In the genomic region with DNA sequence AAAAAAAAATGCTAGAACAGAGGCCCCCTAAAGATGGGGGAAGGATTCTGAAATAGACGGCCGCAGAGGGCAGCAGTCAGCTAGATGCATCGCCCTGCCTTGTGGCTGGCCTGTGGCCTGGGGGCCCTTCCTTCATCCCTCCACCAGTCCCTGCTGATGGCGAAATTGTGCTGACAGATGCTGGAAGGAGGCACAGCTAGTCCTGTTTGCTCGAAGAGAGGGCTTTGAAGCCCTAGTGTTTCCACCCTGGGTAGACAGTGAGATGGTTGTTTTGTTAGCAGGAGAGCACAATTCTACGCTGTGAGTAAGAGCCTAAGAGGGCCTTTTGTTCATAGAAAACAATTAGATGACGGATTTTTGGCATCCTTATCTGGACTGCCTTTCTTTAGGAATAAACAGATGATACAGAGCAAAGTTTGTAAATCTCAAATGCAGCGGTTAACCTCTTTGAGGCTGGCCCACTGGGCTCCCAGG, we compare ENCODE assay signal across 21 cellular contexts. TPM values are rescaled to one million over a fixed set of nuclear protein-coding genes. Genes with fewer than 3 reads are reported as not detected.
DNase-seq lines count a peak whose midpoint lies in the region; ATAC-seq, FAIRE-seq and TF ChIP-seq lines count a peak whose summit lies in the region.
"Had no signal": no experiment of that assay in that cellular context is flagged by ENCODE, and none has a peak within 500 bp of the region (broad histone marks: within the 10 kb centered on the region; RNA-seq: fewer than 3 reads in every experiment).

No MANE protein-coding gene starts in this region.

- H3K14ac ChIP-seq in neuronal stem cell (ENCODE audit: low read length) = no peak overlapping the region

- WGBS in neuronal stem cell (ENCODE audit: extremely low coverage in 2 of 2, insufficient read length in 2 of 2, insufficient replicate concordance in 1 of 2), 2 donors = no CpG with 5 or more reads among the region's 8 CpGs
- WGBS in ovary, 3 donors = 90 to 95% (median 92%) methylated on average over 8 of the region's 8 CpGs

- H3K36me3 ChIP-seq in neuronal stem cell (replicated peaks in 1 of 2; ENCODE audit: control insufficient read depth in 2 of 2, insufficient read depth in 2 of 2, low read length in 2 of 2) (peaks cover 19 to 93% of the 10 kb centered on the region in 2 donors), PC-9 (ENCODE audit: low read depth) (no peaks in the 10 kb centered on the region), ovary (no peaks in the 10 kb centered on the region)

- H4K8ac ChIP-seq in neuronal stem cell (ENCODE audit: low read depth, low read length) = no peak overlapping the region

- no peaks in the 10 kb centered on the region for H3F3A ChIP-seq in PC-9 (ENCODE audit: insufficient read depth, low read depth)

- no peaks in the 10 kb centered on the region for H3K79me2 ChIP-seq in PC-9 (ENCODE audit: low read depth)

- no peaks in the 10 kb centered on the region for H3K79me1 ChIP-seq in neuronal stem cell (ENCODE audit: low read depth, low read length)

- no peaks in the 10 kb centered on the region for H3K9me2 ChIP-seq in PC-9 (ENCODE audit: insufficient read depth)

- H2BK15ac ChIP-seq in neuronal stem cell (ENCODE audit: low read length) = no peak overlapping the region

- BruUV-seq in PC-9 (replicated peaks; lab: Mats Ljungman, UMichigan) = no TSS peak

- H3K18ac ChIP-seq in neuronal stem cell (ENCODE audit: low read length) = no peak overlapping the region

- H3K9ac ChIP-seq in neuronal stem cell (ENCODE audit: low read depth, low read length, poor library complexity) = no peak overlapping the region

- FAIRE-seq in frontal cortex (lab: Jason Lieb, UNC) = peak; percentile 96
- FAIRE-seq: keratinocyte had no signal

- no peak for ATAC-seq in HG02870 (IDR thresholded peaks at IDR 0.05; ENCODE audit: unreplicated experiment)

- H3K27me3 ChIP-seq in neuronal stem cell (ENCODE audit: control insufficient read depth in 3 of 3, insufficient read depth in 3 of 3, low read depth in 1 of 3, low read length in 3 of 3) = no peaks in the 10 kb centered on the region
- no peaks in the 10 kb centered on the region for H3K27me3 ChIP-seq in PC-9 (ENCODE audit: insufficient read depth, low read depth)
- H3K27me3 ChIP-seq in ovary = no peaks in the 10 kb centered on the region
- H3K27me3 ChIP-seq: stomach had no signal

- no peak overlapping the region for H3K23ac ChIP-seq in neuronal stem cell (ENCODE audit: low read depth, low read length, poor library complexity)

- TF ChIP-seq POLR2A in ovary (IDR thresholded peaks at IDR 0.05) = no peak

- H3K4me2 ChIP-seq in neuronal stem cell (ENCODE audit: insufficient read depth, low read length, poor library complexity, severe bottlenecking) (no peak overlapping the region), PC-9 (no peak overlapping the region)

- H3K27ac ChIP-seq in neuronal stem cell (replicated peaks; ENCODE audit: low read length) (peak overlapping the region; percentile 5), PC-9 (no peak overlapping the region), ovary (no peak overlapping the region)

- POLR2A ChIA-PET in PC-9 (lab: Charles Lee; ENCODE audit: unreplicated experiment) = no interaction called here

- H3K4me1 ChIP-seq in neuronal stem cell (ENCODE audit: control insufficient read depth in 2 of 2, insufficient read depth in 1 of 2, low read depth in 1 of 2, low read length in 2 of 2) = peaks cover 0 to 4% of the 10 kb centered on the region in 2 donors
- H3K4me1 ChIP-seq in PC-9 (replicated peaks; ENCODE audit: insufficient read depth) = no peaks in the 10 kb centered on the region
- no peaks in the 10 kb centered on the region for H3K4me1 ChIP-seq in ovary (ENCODE audit: insufficient read depth)
- H3K4me1 ChIP-seq: Caco-2, stomach had no signal

- H4K20me1 ChIP-seq in PC-9 (ENCODE audit: insufficient read depth) = no peaks in the 10 kb centered on the region

- no peak for TF ChIP-seq EP300 in ovary (IDR thresholded peaks at IDR 0.05)

- TF ChIP-seq CTCF in AG09319 (IDR thresholded peaks at IDR 0.05; ENCODE audit: low read depth, low read length) (peak; percentile 5; the same call in 1 of the 2 replicates), astrocyte of the cerebellum (IDR thresholded peaks at IDR 0.05; ENCODE audit: low read depth, low read length, missing control alignments) (peak; percentile 28), PC-9 (conservative IDR thresholded peaks at IDR 0.05) (no peak), ovary (IDR thresholded peaks at IDR 0.05) (no peak)

- no peak overlapping the region for H2BK12ac ChIP-seq in neuronal stem cell (ENCODE audit: low read length)

- no peak overlapping the region for H2AK5ac ChIP-seq in neuronal stem cell (ENCODE audit: low read depth, low read length)

- H3K4me3 ChIP-seq in astrocyte of the cerebellum (ENCODE audit: low read depth, low read length) (no peak overlapping the region), neuronal stem cell (ENCODE audit: low read length in 2 of 2) (no peak overlapping the region), PC-9 (no peak overlapping the region), ovary (no peak overlapping the region)
- H3K4me3 ChIP-seq: stomach had no signal

- no peak overlapping the region for H2BK120ac ChIP-seq in neuronal stem cell (ENCODE audit: low read depth, low read length)

- H2AFZ ChIP-seq in neuronal stem cell (ENCODE audit: low read length) = no peak overlapping the region
- no peak overlapping the region for H2AFZ ChIP-seq in PC-9

- CTCF ChIA-PET in PC-9 (lab: Charles Lee) = no interaction called here

- no peak overlapping the region for H2BK5ac ChIP-seq in neuronal stem cell (ENCODE audit: low read length)

- H4K91ac ChIP-seq in neuronal stem cell (ENCODE audit: low read depth, low read length, poor library complexity) = no peak overlapping the region

- intact Hi-C loops in PC-9 (cut with micrococcal nuclease; ENCODE audit: unreplicated experiment) = no loop called here
- intact Hi-C loops in ovary (cut with DNase I) = no loop called here

- no peak overlapping the region for H3K4ac ChIP-seq in neuronal stem cell (ENCODE audit: low read length)

- in situ Hi-C loops in astrocyte of the cerebellum (cut with HindIII; ENCODE audit: low sequenced_read_pairs) = no loop called here

- DNase-seq in AG09319 (ENCODE audit: extremely low read depth, low read depth) = no peak
- DNase-seq in astrocyte of the cerebellum (ENCODE audit: low read depth) = peak; percentile 70
- peak; percentile 59 to 60 for DNase-seq in frontal cortex (ENCODE audit: low spot score in 2 of 2)
- DNase-seq in neuronal stem cell (ENCODE audit: low spot score) = no peak
- no peak for DNase-seq in PC-9
- no peak for DNase-seq in NCI-H524 treated with DMSO at 0.1 percent for 48 hours (lab: John Stamatoyannopoulos, UW)
- no peak for DNase-seq in ovary
- DNase-seq: ACHN; activated CD4-positive, alpha-beta T cell treated with anti-CD3 and anti-CD28 coated beads, Interleukin-2, amount 50 U/mL, for 4 hours; activated T-cell treated with anti-CD3 and anti-CD28 coated beads, Interleukin-2, amount 50 U/mL, for 24 hours; Caco-2; cerebellar nuclear complex; EL; glutamatergic neuron; KBM-7; NCI-H2107; NCI-H82; RPMI8226; stomach had no signal

- H3K9me3 ChIP-seq in neuronal stem cell (replicated peaks in 1 of 2; ENCODE audit: control insufficient read depth in 2 of 2, insufficient read depth in 1 of 2, low read depth in 1 of 2, low read length in 2 of 2) (peaks cover 6 to 18% of the 10 kb centered on the region in 2 donors), PC-9 (ENCODE audit: insufficient read depth, low read depth) (no peaks in the 10 kb centered on the region), ovary (peaks cover 0 to 4% of the 10 kb centered on the region in 2 donors)
- H3K9me3 ChIP-seq: Caco-2, stomach had no signal

RNA-seq across cellular contexts. Expression of gene VPS35L, which starts 22.9 kb away (rescaled TPM):
- 55.8 TPM for total RNA-seq in frontal cortex
- polyA plus RNA-seq in neuronal stem cell (2013, experiment 1 of 2) = 32.2 TPM
- polyA plus RNA-seq in neuronal stem cell (2013, experiment 2 of 2) = 36.3 TPM
- 11.7 and 12.1 TPM in 2 replicates for total RNA-seq in PC-9 (2021)
- 10 to 100 TPM; 28.6 to 63.0 (median 50.7) TPM for total RNA-seq in ovary
- 10 to 100 TPM; 30.0 to 69.6 TPM for polyA plus RNA-seq in ovary

RNA-seq across cellular contexts. Expression of gene CCP110, which starts 54.7 kb away (rescaled TPM):
- total RNA-seq in frontal cortex (73.8 TPM), PC-9 (2021) (23.4 and 31.9 TPM in 2 replicates), ovary (10 to 100 TPM; 17.1 to 22.9 (median 19.1) TPM)
- 18.0 TPM for polyA plus RNA-seq in neuronal stem cell (2013, experiment 1 of 2)
- polyA plus RNA-seq in neuronal stem cell (2013, experiment 2 of 2) = 18.0 TPM
- polyA plus RNA-seq in ovary = 10 to 100 TPM in 1 of 2 donors, 1 to 10 TPM in 1; 7.2 to 11.9 TPM

RNA-seq across cellular contexts. Expression of gene GDE1, which starts 56.5 kb away (rescaled TPM):
- total RNA-seq in frontal cortex (43.6 TPM), PC-9 (2021) (131 and 154 TPM in 2 replicates), ovary (10 to 100 TPM; 18.1 to 35.3 (median 28.7) TPM)
- polyA plus RNA-seq in neuronal stem cell (2013, experiment 1 of 2) = 54.9 TPM
- 54.9 TPM for polyA plus RNA-seq in neuronal stem cell (2013, experiment 2 of 2)
- polyA plus RNA-seq in ovary = 10 to 100 TPM; 24.9 to 83.8 TPM

Comparison
In these comparisons a context has a peak if more than half of its experiments do, and no peak if none do; other contexts are left out.
1. DNase-seq: peak in astrocyte of the cerebellum (single experiment) and frontal cortex (2 of 2); none in AG09319 (single experiment), neuronal stem cell (single experiment), PC-9 (0 of 2), NCI-H524 treated with DMSO at 0.1 percent for 48 hours (single experiment) and ovary (0 of 5).
2. CTCF ChIP-seq: peak in AG09319 (single experiment) and astrocyte of the cerebellum (single experiment); none in PC-9 (single experiment) and ovary (0 of 3).